15 cellular contexts compared by ENCODE assay signal in genomic region chr16:3645108-3645503, GRCh38. TPM values are rescaled to one million over a fixed set of nuclear protein-coding genes. Genes with fewer than 3 reads are reported as not detected.
DNase-seq lines count a peak whose midpoint lies in the region; ATAC-seq and TF ChIP-seq lines count a peak whose summit lies in the region.
"Had no signal": no experiment of that assay in that cellular context is flagged by ENCODE, and none has a peak within 500 bp of the region (broad histone marks: within the 10 kb centered on the region; RNA-seq: fewer than 3 reads in every experiment).

No MANE protein-coding gene starts in this region.

- H2AFZ ChIP-seq in IMR-90 (replicated peaks; ENCODE audit: low read length, poor library complexity), result peak overlapping the region; percentile 6
- no peak overlapping the region for H2AFZ ChIP-seq in hepatocyte
- no peak overlapping the region for H2AFZ ChIP-seq in trophoblast cell (ENCODE audit: insufficient read depth, low read length, poor library complexity)

- POLR2A ChIA-PET in A673 (lab: Charles Lee; ENCODE audit: low non-redundant PET) (no interaction called here), IMR-90 (lab: Charles Lee; ENCODE audit: unreplicated experiment) (no interaction called here)

- peak overlapping the region; percentile 2 for H2AK9ac ChIP-seq in IMR-90 (replicated peaks; ENCODE audit: low read depth, low read length, poor library complexity)

- intact Hi-C loops in A673 (cut with micrococcal nuclease; ENCODE audit: unreplicated experiment), result no loop called here
- intact Hi-C loops in IMR-90 (cut with micrococcal nuclease), result no loop called here

- no peaks in the 10 kb centered on the region for H3K9me3 ChIP-seq in A673 (ENCODE audit: low read depth, low read length, poor library complexity, severe bottlenecking)
- no peaks in the 10 kb centered on the region for H3K9me3 ChIP-seq in IMR-90 (ENCODE audit: control insufficient read depth, insufficient read depth, low read length)
- no peaks in the 10 kb centered on the region for H3K9me3 ChIP-seq in hepatocyte (ENCODE audit: low read depth)
- peaks cover 2% of the 10 kb centered on the region for H3K9me3 ChIP-seq in trophoblast cell (ENCODE audit: insufficient read depth, low read depth, low read length)
- H3K9me3 ChIP-seq: esophagus squamous epithelium had no signal

- H2BK120ac ChIP-seq in IMR-90 (ENCODE audit: low read depth, low read length) (no peak overlapping the region), trophoblast cell (ENCODE audit: insufficient read depth, low read length, poor library complexity) (no peak overlapping the region)

- in situ Hi-C loops in IMR-90 (cut with MboI; ENCODE audit: low sequenced_read_pairs), result no loop called here

- BruUV-seq in A673 (replicated peaks; lab: Mats Ljungman, UMichigan), result no TSS peak
- no TSS peak for BruUV-seq in IMR-90 (replicated peaks; lab: Mats Ljungman, UMichigan)

- H3K56ac ChIP-seq in IMR-90 (ENCODE audit: extremely low read depth, insufficient read depth, low read length), result no peak overlapping the region

- no peak for TF ChIP-seq POLR2A in IMR-90 (IDR thresholded peaks at IDR 0.05; ENCODE audit: low read depth, low read length)

- no peak overlapping the region for H4K12ac ChIP-seq in trophoblast cell (ENCODE audit: low read depth, low read length)

- TF ChIP-seq CTCF in A673 (conservative IDR thresholded peaks at IDR 0.05; ENCODE audit: low read depth, low read length), result no peak
- no peak for TF ChIP-seq CTCF in IMR-90 (conservative IDR thresholded peaks at IDR 0.05; ENCODE audit: low read depth, low read length)
- no peak for TF ChIP-seq CTCF in hepatocyte (IDR thresholded peaks at IDR 0.05; ENCODE audit: poor library complexity)

- no peak overlapping the region for H2BK12ac ChIP-seq in trophoblast cell (ENCODE audit: low read length)

- H2AK5ac ChIP-seq in IMR-90 (ENCODE audit: low read depth, low read length) (no peak overlapping the region), trophoblast cell (ENCODE audit: low read length) (no peak overlapping the region)

- H3K79me1 ChIP-seq in IMR-90 (ENCODE audit: low read depth in 1 of 2, low read length in 2 of 2) (no peaks in the 10 kb centered on the region; a peak in 2 of 4 replicates), trophoblast cell (ENCODE audit: low read length) (peaks cover 17% of the 10 kb centered on the region)

- no peak overlapping the region for H2BK15ac ChIP-seq in IMR-90 (ENCODE audit: low read depth, low read length)

- H3K4me1 ChIP-seq in A673 (ENCODE audit: insufficient read depth, low read length, poor library complexity, severe bottlenecking), result peaks cover 10% of the 10 kb centered on the region
- peaks cover 10% of the 10 kb centered on the region for H3K4me1 ChIP-seq in IMR-90 (ENCODE audit: control insufficient read depth, insufficient read depth, low read length)
- H3K4me1 ChIP-seq in hepatocyte (ENCODE audit: insufficient read depth), result peaks cover 56% of the 10 kb centered on the region
- peaks cover 26 to 35% of the 10 kb centered on the region in 2 experiments for H3K4me1 ChIP-seq in trophoblast cell (ENCODE audit: control insufficient read depth in 1 of 2, insufficient read depth in 2 of 2, low read length in 2 of 2)

- DNase-seq in A673 (ENCODE audit: low spot score) (no peak), IMR-90 (no peak), hepatocyte (ENCODE audit: low spot score) (no peak), trophoblast cell (no peak), cerebellar cortex (ENCODE audit: low spot score) (no peak), AG08395 (ENCODE audit: low spot score) (no peak), kidney glomerular epithelial cell (lab: John Stamatoyannopoulos, UW) (no peak)
- DNase-seq: activated CD4-positive, alpha-beta T cell treated with anti-CD3 and anti-CD28 coated beads for 1 hour; activated T-cell treated with anti-CD3 and anti-CD28 coated beads for 4 hours; COR-L47; esophagus squamous epithelium; NCI-H1930; NCI-H446 treated with DMSO at 0.1 percent for 48 hours had no signal

- peaks cover 41% of the 10 kb centered on the region for H3K79me2 ChIP-seq in hepatocyte
- no peaks in the 10 kb centered on the region for H3K79me2 ChIP-seq in trophoblast cell (ENCODE audit: control insufficient read depth, insufficient read depth, low read length, poor library complexity)

- H3K9ac ChIP-seq in IMR-90 (ENCODE audit: low read depth, low read length), result peak overlapping the region; percentile 57
- no peak overlapping the region for H3K9ac ChIP-seq in trophoblast cell (ENCODE audit: low read length)

- H2BK5ac ChIP-seq in IMR-90 (ENCODE audit: low read depth, low read length, poor library complexity, severe bottlenecking), result no peak overlapping the region
- no peak overlapping the region for H2BK5ac ChIP-seq in trophoblast cell (ENCODE audit: low read depth, low read length, poor library complexity)

- no peak overlapping the region for H2BK20ac ChIP-seq in IMR-90 (ENCODE audit: low read depth, low read length)

- no peak for TF ChIP-seq RAD21 in IMR-90 (IDR thresholded peaks at IDR 0.05; ENCODE audit: low read length)

- no peaks in the 10 kb centered on the region for H3K9me2 ChIP-seq in hepatocyte (replicated peaks; ENCODE audit: insufficient read depth)

- H3K23ac ChIP-seq in IMR-90 (ENCODE audit: low read depth, low read length) (peak overlapping the region; percentile 1; the same call in 1 of the 2 replicates), trophoblast cell (ENCODE audit: low read length) (no peak overlapping the region)

- H3K4me2 ChIP-seq in IMR-90 (ENCODE audit: low read depth, low read length), result peak overlapping the region; percentile 48; the same call in 1 of the 2 replicates
- H3K4me2 ChIP-seq in hepatocyte, result peak overlapping the region; percentile 55
- H3K4me2 ChIP-seq in trophoblast cell (ENCODE audit: low read length), result no peak overlapping the region

- CTCF ChIA-PET in A673 (lab: Charles Lee), result no interaction called here
- CTCF ChIA-PET in IMR-90 (lab: Yijun Ruan, JAX), result no interaction called here

- H3K14ac ChIP-seq in IMR-90 (replicated peaks; ENCODE audit: low read depth, low read length) (peak overlapping the region; percentile 57; the same call in 1 of the 2 replicates), trophoblast cell (ENCODE audit: low read length) (peak overlapping the region; percentile 23)

- peak overlapping the region; percentile 31; the same call in 1 of the 2 replicates for H4K5ac ChIP-seq in IMR-90 (ENCODE audit: low read depth, low read length)

- H3K27ac ChIP-seq in A673 (ENCODE audit: low read depth, low read length, poor library complexity, severe bottlenecking) (peak overlapping the region; percentile 68), IMR-90 (ENCODE audit: insufficient read depth, low read length) (peak overlapping the region; percentile 37; the same call in 1 of the 2 replicates), hepatocyte (peak overlapping the region; percentile 94), trophoblast cell (ENCODE audit: low read depth, low read length) (no peak overlapping the region)

- H4K91ac ChIP-seq in IMR-90 (ENCODE audit: insufficient read depth, low read depth, low read length), result no peak overlapping the region
- no peak overlapping the region for H4K91ac ChIP-seq in trophoblast cell (ENCODE audit: low read depth, low read length)

- peak overlapping the region; percentile 46; the same call in 1 of the 2 replicates for H3K18ac ChIP-seq in IMR-90 (ENCODE audit: low read depth, low read length)
- no peak overlapping the region for H3K18ac ChIP-seq in trophoblast cell (ENCODE audit: low read length)

- no CpG with 5 or more reads among the region's 6 CpGs for WGBS in IMR-90 (ENCODE audit: extremely low coverage in 2 of 2, insufficient read length in 1 of 2), 2 experiments
- 54% methylated on average over 6 of the region's 6 CpGs for WGBS in hepatocyte (ENCODE audit: low lambda C conversion rate, missing lambda C conversion rate)
- no CpG with 5 or more reads among the region's 6 CpGs for WGBS in trophoblast cell (ENCODE audit: extremely low coverage, insufficient coverage, insufficient read length)

- H3K9me1 ChIP-seq in IMR-90 (ENCODE audit: insufficient read depth, low read length), result peaks cover 10% of the 10 kb centered on the region; the same call in 1 of the 2 replicates

- H4K20me1 ChIP-seq in IMR-90 (ENCODE audit: insufficient read depth, low read length) (no peaks in the 10 kb centered on the region; the same call in none of the 2 replicates), hepatocyte (ENCODE audit: insufficient read depth, poor library complexity, severe bottlenecking) (no peaks in the 10 kb centered on the region)

- dilution Hi-C loops in IMR-90 (cut with HindIII; ENCODE audit: low sequenced_read_pairs, unreplicated experiment), result no loop called here

- no peaks in the 10 kb centered on the region for H3K27me3 ChIP-seq in A673 (replicated peaks; ENCODE audit: insufficient read depth, low read depth, low read length, poor library complexity)
- no peaks in the 10 kb centered on the region for H3K27me3 ChIP-seq in IMR-90 (ENCODE audit: control insufficient read depth, insufficient read depth, low read length)
- no peaks in the 10 kb centered on the region for H3K27me3 ChIP-seq in hepatocyte
- no peaks in the 10 kb centered on the region for H3K27me3 ChIP-seq in trophoblast cell (ENCODE audit: insufficient read depth, low read length)
- H3K27me3 ChIP-seq: esophagus squamous epithelium had no signal

- H3K4me3 ChIP-seq in A673 (ENCODE audit: low read depth, low read length, poor library complexity, severe bottlenecking), result no peak overlapping the region
- no peak overlapping the region for H3K4me3 ChIP-seq in IMR-90 (ENCODE audit: insufficient read depth, low read depth, low read length)
- no peak overlapping the region for H3K4me3 ChIP-seq in hepatocyte
- no peak overlapping the region for H3K4me3 ChIP-seq in trophoblast cell (ENCODE audit: low read depth, low read length)
- H3K4me3 ChIP-seq: esophagus squamous epithelium had no signal

- no peak for ATAC-seq in IMR-90 (ENCODE audit: low read depth)
- ATAC-seq in HG03439 (IDR thresholded peaks at IDR 0.05; ENCODE audit: unreplicated experiment), result no peak
- ATAC-seq: stimulated activated memory B cell treated with anti-CD40 and anti-IgM and Interleukin-4, amounts not matched to agents 10 μg/mL and 1 μg/mL and 100 μg/mL, for 72 hours had no signal

- H3K36me3 ChIP-seq in A673 (ENCODE audit: insufficient read depth, low read length, poor library complexity, severe bottlenecking) (no peaks in the 10 kb centered on the region), IMR-90 (ENCODE audit: control insufficient read depth, insufficient read depth, low read length) (peaks cover 9% of the 10 kb centered on the region; the same call in 1 of the 2 replicates), hepatocyte (replicated peaks; ENCODE audit: insufficient read depth, low read depth) (no peaks in the 10 kb centered on the region), trophoblast cell (ENCODE audit: control insufficient read depth in 1 of 2, insufficient read depth in 2 of 2, low read length in 2 of 2) (peaks cover 3 to 7% of the 10 kb centered on the region in 2 experiments)

- peak overlapping the region in 1 of 2 experiments; percentile 61; a peak in 1 of 4 replicates for H4K8ac ChIP-seq in IMR-90 (ENCODE audit: low read depth in 2 of 2, low read length in 2 of 2)
- H4K8ac ChIP-seq in trophoblast cell (ENCODE audit: low read depth, low read length), result no peak overlapping the region

- no peak overlapping the region for H3K4ac ChIP-seq in IMR-90 (ENCODE audit: low read depth, low read length)
- H3K4ac ChIP-seq in trophoblast cell (ENCODE audit: low read depth, low read length), result no peak overlapping the region

RNA-seq across cellular contexts. Expression of gene DNASE1, which starts 9.4 kb away (rescaled TPM):
- total RNA-seq in A673 (2021), result 17.9 and 19.1 TPM in 2 replicates
- 5.4 and 6.1 TPM in 2 replicates for total RNA-seq in IMR-90 (2012; rRNA removed)
- polyA plus RNA-seq in IMR-90 (2012; rRNA removed), result 12.9 and 15.9 TPM in 2 replicates
- 3.6 and 9.3 TPM in 2 replicates for polyA plus RNA-seq in IMR-90 (2012; cell fraction: cytosol; rRNA removed)
- 35.4 and 59.0 TPM in 2 replicates for polyA plus RNA-seq in IMR-90 (2012; cell fraction: nucleus; rRNA removed; ENCODE audit: low replicate concordance)
- 284 and 295 TPM in 2 replicates for total RNA-seq in hepatocyte
- 332 and 337 TPM in 2 replicates for polyA plus RNA-seq in hepatocyte
- polyA plus RNA-seq in trophoblast cell (2013), result 10.6 and 11.7 TPM in 2 replicates

RNA-seq across cellular contexts. Expression of gene SLX4, which starts 33.7 kb away (rescaled TPM):
- total RNA-seq in A673 (2021), result 15.1 and 16.1 TPM in 2 replicates
- 1.3 and 1.7 TPM in 2 replicates for total RNA-seq in IMR-90 (2012; rRNA removed)
- 2.8 and 3.1 TPM in 2 replicates for polyA plus RNA-seq in IMR-90 (2012; rRNA removed)
- polyA plus RNA-seq in IMR-90 (2012; cell fraction: cytosol; rRNA removed), result 1.2 TPM in 2 replicates
- polyA plus RNA-seq in IMR-90 (2012; cell fraction: nucleus; rRNA removed; ENCODE audit: low replicate concordance), result 7.8 and 9.9 TPM in 2 replicates
- 3.5 and 4.6 TPM in 2 replicates for total RNA-seq in hepatocyte
- polyA plus RNA-seq in hepatocyte, result 1.9 and 3.4 TPM in 2 replicates
- 5.4 and 5.6 TPM in 2 replicates for polyA plus RNA-seq in trophoblast cell (2013)

Comparison
In these comparisons a context has a peak if more than half of its experiments do, and no peak if none do; other contexts are left out.
1. RNA of gene DNASE1, which starts 9.4 kb away (total RNA-seq): 284 to 295 TPM in hepatocyte; 17.9 to 19.1 TPM in A673 and 5.4 to 6.1 TPM in IMR-90; every median in the first group is over 10 times any median in the second.